In genomic region chr4:76197971-76198410, GRCh38 we compare ENCODE assay signal across 8 cellular contexts. TPM values are rescaled to one million over a fixed set of nuclear protein-coding genes. Genes with fewer than 3 reads are reported as not detected.
DNase-seq lines count a peak whose midpoint lies in the region; FAIRE-seq and TF ChIP-seq lines count a peak whose summit lies in the region.

No MANE protein-coding gene starts in this region.

- H2AFZ ChIP-seq in endothelial cell of umbilical vein (ENCODE audit: low read depth, low read length), result no peak overlapping the region

- H3K9me1 ChIP-seq in endothelial cell of umbilical vein (replicated peaks; ENCODE audit: control insufficient read depth, extremely low read depth, insufficient read depth, low read length), result no peaks in the 10 kb centered on the region

- H3K36me3 ChIP-seq in endothelial cell of umbilical vein (ENCODE audit: control insufficient read depth in 2 of 2, extremely low read depth in 1 of 2, insufficient read depth in 2 of 2, low read length in 2 of 2) (peaks cover 3 to 11% of the 10 kb centered on the region in 2 experiments), mesendoderm (ENCODE audit: control insufficient read depth, insufficient read depth, low read length) (no peaks in the 10 kb centered on the region)

- H3K79me2 ChIP-seq in endothelial cell of umbilical vein (ENCODE audit: control insufficient read depth, insufficient read depth, low read length), result peaks cover 26% of the 10 kb centered on the region
- no peaks in the 10 kb centered on the region for H3K79me2 ChIP-seq in mesendoderm (ENCODE audit: control insufficient read depth, insufficient read depth, low read length)

- H3K27me3 Mint-ChIP-seq in activated T-cell treated with anti-CD3 and anti-CD28 coated beads, Interleukin-2, amount 50 U/mL, for 24 hours, result no peaks in the 10 kb centered on the region
- no peaks in the 10 kb centered on the region for H3K27me3 Mint-ChIP-seq in nephron (ENCODE audit: low read depth)

- H3K9me3 ChIP-seq in endothelial cell of umbilical vein (replicated peaks; ENCODE audit: control insufficient read depth, insufficient read depth, low read length), result no peaks in the 10 kb centered on the region

- H3K9ac ChIP-seq in endothelial cell of umbilical vein (replicated peaks; ENCODE audit: extremely low read depth, insufficient read depth, low read length), result peak overlapping the region; percentile 56
- H3K9ac ChIP-seq in mesendoderm (ENCODE audit: low read length), result no peak overlapping the region

- no peak overlapping the region for H3K23ac ChIP-seq in mesendoderm (ENCODE audit: low read length)

- no peak overlapping the region for H4K5ac ChIP-seq in mesendoderm (ENCODE audit: low read length)

- H4K20me1 ChIP-seq in endothelial cell of umbilical vein (replicated peaks; ENCODE audit: control insufficient read depth, extremely low read depth, insufficient read depth, low read length), result no peaks in the 10 kb centered on the region

- H2BK15ac ChIP-seq in mesendoderm (replicated peaks; ENCODE audit: low read depth), result no peak overlapping the region

- H3K4me3 ChIP-seq in endothelial cell of umbilical vein (replicated peaks in 1 of 3; ENCODE audit: insufficient read depth in 1 of 3, low read depth in 1 of 3, low read length in 3 of 3) (no peak overlapping the region), mesendoderm (ENCODE audit: low read length) (no peak overlapping the region)

- FAIRE-seq in endothelial cell of umbilical vein (lab: Jason Lieb, UNC), result no peak

- peaks cover 27% of the 10 kb centered on the region for H3K36me3 Mint-ChIP-seq in activated T-cell treated with anti-CD3 and anti-CD28 coated beads, Interleukin-2, amount 50 U/mL, for 24 hours (ENCODE audit: low read depth)
- peaks cover 25% of the 10 kb centered on the region for H3K36me3 Mint-ChIP-seq in nephron (ENCODE audit: low read depth)

- H3K27ac Mint-ChIP-seq in activated T-cell treated with anti-CD3 and anti-CD28 coated beads, Interleukin-2, amount 50 U/mL, for 24 hours, result peak overlapping the region; percentile 76
- H3K27ac Mint-ChIP-seq in nephron, result peak overlapping the region; percentile 96 to 98 (median 97)

- H3K27ac ChIP-seq in endothelial cell of umbilical vein (ENCODE audit: insufficient read depth, low read depth, low read length), result peak overlapping the region; percentile 71
- no peak overlapping the region for H3K27ac ChIP-seq in mesendoderm (ENCODE audit: low read depth, low read length)

- H3K4me1 Mint-ChIP-seq in activated T-cell treated with anti-CD3 and anti-CD28 coated beads, Interleukin-2, amount 50 U/mL, for 24 hours (ENCODE audit: low read depth), result peaks cover 55% of the 10 kb centered on the region
- peaks cover 63% of the 10 kb centered on the region for H3K4me1 Mint-ChIP-seq in nephron

- no peaks in the 10 kb centered on the region for H3K27me3 ChIP-seq in endothelial cell of umbilical vein (ENCODE audit: control insufficient read depth in 2 of 2, insufficient read depth in 2 of 2, low read length in 2 of 2)
- H3K27me3 ChIP-seq in mesendoderm (ENCODE audit: insufficient read depth, low read length, poor library complexity), result no peaks in the 10 kb centered on the region

- H2BK5ac ChIP-seq in mesendoderm (ENCODE audit: low read length), result no peak overlapping the region

- no TSS peak for BruUV-seq in endothelial cell of umbilical vein (replicated peaks; lab: Mats Ljungman, UMichigan)

- CTCF ChIA-PET in endothelial cell of umbilical vein (lab: Charles Lee), result interaction anchor here (1.1 to 4.3 kb wide), 5 partner anchors 10 to 108 kb away, joined by 3 to 42 read pairs (median 3); no protein-coding TSS in a partner anchor

- no CpG with 5 or more reads among the region's 5 CpGs for WGBS in mesendoderm (ENCODE audit: extremely low coverage, insufficient coverage, low lambda C conversion rate)

- H3K4me3 Mint-ChIP-seq in activated T-cell treated with anti-CD3 and anti-CD28 coated beads, Interleukin-2, amount 50 U/mL, for 24 hours, result peak overlapping the region; percentile 1
- H3K4me3 Mint-ChIP-seq in nephron, result peak overlapping the region; percentile 38 to 54 (median 54)

- H3K9me3 Mint-ChIP-seq in activated T-cell treated with anti-CD3 and anti-CD28 coated beads, Interleukin-2, amount 50 U/mL, for 24 hours, result peaks cover 3% of the 10 kb centered on the region
- peaks cover 7% of the 10 kb centered on the region for H3K9me3 Mint-ChIP-seq in nephron

- H3K4me2 ChIP-seq in endothelial cell of umbilical vein (ENCODE audit: insufficient read depth, low read length), result peak overlapping the region; percentile 66
- no peak overlapping the region for H3K4me2 ChIP-seq in mesendoderm (ENCODE audit: low read length)

- intact Hi-C loops in endothelial cell of umbilical vein (cut with micrococcal nuclease), result loop anchor here (1.0 kb wide), 3 partner anchors 10 to 16 kb away; partner anchors contain the start of gene SCARB2

- dilution Hi-C loops in endothelial cell of umbilical vein (cut with MboI; ENCODE audit: extremely low pct_ligation_motif_present, low sequenced_read_pairs), result no loop called here

- TF ChIP-seq CTCF in endothelial cell of umbilical vein (IDR thresholded peaks at IDR 0.05; ENCODE audit: extremely low read depth in 1 of 2, insufficient read depth in 1 of 2, low read depth in 1 of 2, low read length in 2 of 2) (no peak), nephron (IDR thresholded peaks at IDR 0.05; ENCODE audit: unreplicated experiment in 3 of 3) (no peak)

- POLR2A ChIA-PET in endothelial cell of umbilical vein (lab: Charles Lee), result no interaction called here

- no peak overlapping the region for H3K4ac ChIP-seq in mesendoderm (ENCODE audit: low read depth, low read length)

- TF ChIP-seq POLR2A in endothelial cell of umbilical vein (IDR thresholded peaks at IDR 0.05; ENCODE audit: low read depth, low read length), result no peak

- H3K18ac ChIP-seq in mesendoderm (ENCODE audit: low read length), result no peak overlapping the region

- H3K4me1 ChIP-seq in endothelial cell of umbilical vein (ENCODE audit: control insufficient read depth, extremely low read depth, insufficient read depth, low read length) (peaks cover 33% of the 10 kb centered on the region), mesendoderm (ENCODE audit: control insufficient read depth, low read depth, low read length) (no peaks in the 10 kb centered on the region)

- no peak overlapping the region for H3K56ac ChIP-seq in mesendoderm (ENCODE audit: low read length)

- H3K79me1 ChIP-seq in mesendoderm (ENCODE audit: low read length), result no peaks in the 10 kb centered on the region

- H2AK5ac ChIP-seq in mesendoderm (ENCODE audit: low read length), result no peak overlapping the region

- H2BK120ac ChIP-seq in mesendoderm (ENCODE audit: low read depth, low read length), result no peak overlapping the region

- H4K8ac ChIP-seq in mesendoderm (ENCODE audit: low read depth, low read length), result no peak overlapping the region

- no peak for DNase-seq in activated T-cell treated with anti-CD3 and anti-CD28 coated beads, Interleukin-2, amount 50 U/mL, for 24 hours
- DNase-seq in activated T-cell treated with anti-CD3 and anti-CD28 coated beads, Interleukin-2, amount 50 U/mL, for 1 hour, result no peak
- DNase-seq in Kasumi-1 (lab: John Stamatoyannopoulos, UW) (peak; percentile 73 to 79), SHP77 treated with DMSO at 0.1 percent for 48 hours (lab: John Stamatoyannopoulos, UW) (peak; percentile 95), endothelial cell of umbilical vein (ENCODE audit: low read depth, low spot score) (no peak), mesendoderm (no peak), iPS-NIHi7 (ENCODE audit: extremely low spot score) (no peak)

TF ChIP-seq in endothelial cell of umbilical vein, 7 proteins besides CTCF, POLR2A, EP300 and RAD21 (continues in another document):
- TF ChIP-seq JUN (IDR thresholded peaks at IDR 0.05; ENCODE audit: borderline replicate concordance, insufficient read depth, insufficient read length, low read depth) (no peak), FOS (IDR thresholded peaks at IDR 0.05; ENCODE audit: borderline replicate concordance, insufficient read depth, low read length) (no peak)
- TF ChIP-seq, protein P1, sequence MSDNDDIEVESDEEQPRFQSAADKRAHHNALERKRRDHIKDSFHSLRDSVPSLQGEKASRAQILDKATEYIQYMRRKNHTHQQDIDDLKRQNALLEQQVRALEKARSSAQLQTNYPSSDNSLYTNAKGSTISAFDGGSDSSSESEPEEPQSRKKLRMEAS (IDR thresholded peaks at IDR 0.05; ENCODE audit: insufficient read depth, insufficient read length), result no peak

RNA-seq across cellular contexts. Expression of gene SCARB2, which starts 15.6 kb away (rescaled TPM):
- total RNA-seq in endothelial cell of umbilical vein, result 116 and 122 TPM in 2 replicates
- polyA plus RNA-seq in endothelial cell of umbilical vein, result 63.2 and 75.2 TPM in 2 replicates
- 62.2 and 64.5 TPM in 2 replicates for polyA plus RNA-seq in endothelial cell of umbilical vein (2011; cell fraction: cytosol; rRNA removed)
- 61.7 and 70.8 TPM in 2 replicates for polyA plus RNA-seq in endothelial cell of umbilical vein (2011; cell fraction: nucleus; rRNA removed)
- polyA plus RNA-seq in endothelial cell of umbilical vein (2012), result 129 and 153 TPM in 2 replicates
- 218 and 228 TPM in 2 replicates for polyA minus RNA-seq in endothelial cell of umbilical vein
- polyA minus RNA-seq in endothelial cell of umbilical vein (2011; cell fraction: cytosol; rRNA and poly(A)+ RNA removed), result 26.6 TPM
- polyA minus RNA-seq in endothelial cell of umbilical vein (2011; cell fraction: nucleus; rRNA and poly(A)+ RNA removed), result 62.6 and 93.7 TPM in 2 replicates
- polyA plus RNA-seq in mesendoderm (2013, experiment 1 of 2), result 16.2 TPM
- 16.6 TPM for polyA plus RNA-seq in mesendoderm (2013, experiment 2 of 2)

RNA-seq across cellular contexts. Expression of gene NUP54, which starts 49.8 kb away (rescaled TPM):
- total RNA-seq in endothelial cell of umbilical vein, result 45.7 and 49.9 TPM in 2 replicates
- 15.4 and 25.7 TPM in 2 replicates for polyA plus RNA-seq in endothelial cell of umbilical vein
- polyA plus RNA-seq in endothelial cell of umbilical vein (2011; cell fraction: cytosol; rRNA removed), result 28.7 and 30.3 TPM in 2 replicates
- 36.4 and 52.6 TPM in 2 replicates for polyA plus RNA-seq in endothelial cell of umbilical vein (2011; cell fraction: nucleus; rRNA removed)
- polyA plus RNA-seq in endothelial cell of umbilical vein (2012), result 21.4 and 32.6 TPM in 2 replicates
- 52.7 and 75.3 TPM in 2 replicates for polyA minus RNA-seq in endothelial cell of umbilical vein
- 19.3 TPM for polyA minus RNA-seq in endothelial cell of umbilical vein (2011; cell fraction: cytosol; rRNA and poly(A)+ RNA removed)
- polyA minus RNA-seq in endothelial cell of umbilical vein (2011; cell fraction: nucleus; rRNA and poly(A)+ RNA removed), result 34.6 and 56.3 TPM in 2 replicates
- polyA plus RNA-seq in mesendoderm (2013, experiment 1 of 2), result 70.4 TPM
- polyA plus RNA-seq in mesendoderm (2013, experiment 2 of 2), result 69.4 TPM

RNA-seq across cellular contexts. Expression of gene FAM47E, which starts 53.5 kb away (rescaled TPM):
- total RNA-seq in endothelial cell of umbilical vein, result 0.11 TPM in 1 of 2 replicates, not detected in the other
- polyA plus RNA-seq in endothelial cell of umbilical vein, result not detected in 2 replicates
- polyA plus RNA-seq in endothelial cell of umbilical vein (2011; cell fraction: cytosol; rRNA removed), result not detected in 2 replicates
- polyA plus RNA-seq in endothelial cell of umbilical vein (2011; cell fraction: nucleus; rRNA removed), result 0.11 and 0.32 TPM in 2 replicates
- polyA plus RNA-seq in endothelial cell of umbilical vein (2012), result not detected in 2 replicates
- not detected in 2 replicates for polyA minus RNA-seq in endothelial cell of umbilical vein
- not detected for polyA minus RNA-seq in endothelial cell of umbilical vein (2011; cell fraction: cytosol; rRNA and poly(A)+ RNA removed)
- polyA minus RNA-seq in endothelial cell of umbilical vein (2011; cell fraction: nucleus; rRNA and poly(A)+ RNA removed), result 1.2 TPM in 1 of 2 replicates, not detected in the other
- 0.41 TPM for polyA plus RNA-seq in mesendoderm (2013, experiment 1 of 2)
- 0.31 TPM for polyA plus RNA-seq in mesendoderm (2013, experiment 2 of 2)

Comparison
In these comparisons a context has a peak if more than half of its experiments do, and no peak if none do; other contexts are left out.
1. DNase-seq: peak in Kasumi-1 (2 of 2) and SHP77 treated with DMSO at 0.1 percent for 48 hours (single experiment); none in activated T-cell treated with anti-CD3 and anti-CD28 coated beads, Interleukin-2, amount 50 U/mL, for 24 hours (single experiment), activated T-cell treated with anti-CD3 and anti-CD28 coated beads, Interleukin-2, amount 50 U/mL, for 1 hour (single experiment), endothelial cell of umbilical vein (single experiment), mesendoderm (single experiment) and iPS-NIHi7 (single experiment).